ENCODE assay signal across 1 cellular context in the genomic region with DNA sequence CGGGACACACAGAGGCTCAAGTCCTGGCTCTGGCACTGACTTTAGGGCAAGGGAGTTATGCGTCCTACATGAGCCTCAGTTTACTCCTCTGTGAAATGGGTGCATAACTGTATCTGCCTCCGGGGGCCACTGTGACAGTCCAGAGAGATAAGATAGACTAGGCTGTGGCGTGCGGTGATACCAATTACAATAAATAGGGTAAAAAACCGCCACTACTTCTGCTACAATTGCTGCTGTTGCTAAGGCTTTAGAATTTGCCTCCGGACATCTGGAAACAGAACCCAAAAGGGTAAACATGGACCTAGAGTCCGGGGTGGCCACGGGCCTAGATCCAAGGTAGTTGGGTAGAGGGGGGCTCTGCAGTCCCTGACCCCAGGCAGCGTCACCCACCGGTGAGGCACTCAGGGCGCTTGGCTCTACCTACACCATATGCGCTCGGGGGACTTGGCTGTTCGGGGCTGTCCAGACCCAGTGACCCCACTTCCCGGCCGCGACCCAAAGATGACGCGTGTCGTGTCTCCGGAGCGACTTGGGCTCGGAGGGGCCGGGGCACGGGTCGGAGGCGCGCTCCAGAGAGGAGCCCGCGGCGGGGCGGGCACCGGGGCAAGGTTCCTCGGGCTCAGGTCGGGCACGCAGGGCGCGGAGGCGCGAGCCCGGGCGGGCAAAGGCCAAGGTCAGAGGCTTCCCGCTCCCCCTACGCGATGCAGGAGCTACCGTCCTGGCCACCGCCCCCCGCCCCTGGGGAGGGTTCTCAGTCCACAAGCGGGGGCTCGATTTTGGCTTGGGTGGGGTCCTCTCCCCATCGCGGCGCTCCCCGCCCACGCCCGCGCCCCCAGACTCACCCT.
TF ChIP-seq lines count a peak whose summit lies in the region.

No MANE protein-coding gene starts in this region.

TF ChIP-seq in H1, 55 proteins besides CTCF, POLR2A, EP300 and RAD21:
- peak; percentile 96 for TF ChIP-seq KDM1A (IDR thresholded peaks at IDR 0.05; ENCODE audit: borderline replicate concordance, low read length)
- peak; percentile 51 for TF ChIP-seq KDM4A (IDR thresholded peaks at IDR 0.05; ENCODE audit: low read depth, low read length, severe bottlenecking)
- TF ChIP-seq SIX5 (IDR thresholded peaks at IDR 0.05; ENCODE audit: low read depth, low read length): no peak
- TF ChIP-seq HDAC2 (IDR thresholded peaks at IDR 0.05; ENCODE audit: borderline replicate concordance in 1 of 2, low read depth in 2 of 2, low read length in 2 of 2): peak in 1 of 2 experiments; percentile 74; a peak in 1 of 4 replicates
- no peak for TF ChIP-seq YY1 (IDR thresholded peaks at IDR 0.05; ENCODE audit: low read depth, low read length)
- TF ChIP-seq BRCA1 (IDR thresholded peaks at IDR 0.05; ENCODE audit: low read depth, low read length): no peak
